In genomic region chr4:7266525-7267292, GRCh38 we compare ENCODE assay signal across 10 cellular contexts.
DNase-seq lines count a peak whose midpoint lies in the region; ATAC-seq, FAIRE-seq and TF ChIP-seq lines count a peak whose summit lies in the region.
"Had no signal": no experiment of that assay in that cellular context is flagged by ENCODE, and none has a peak within 500 bp of the region (broad histone marks: within the 10 kb centered on the region; RNA-seq: fewer than 3 reads in every experiment).

No MANE protein-coding gene starts in this region.

- H3K4me3 ChIP-seq in epithelial cell of proximal tubule (ENCODE audit: low read depth, low read length) = no peak overlapping the region
- H3K4me3 ChIP-seq: ovary had no signal

- TF ChIP-seq CTCF in epithelial cell of proximal tubule (conservative IDR thresholded peaks at IDR 0.05; ENCODE audit: low read depth, low read length) (no peak), omental fat pad (IDR thresholded peaks at IDR 0.05) (no peak)

- FAIRE-seq in RCC 7860 (lab: Jason Lieb, UNC) = peak; percentile 93

- DNase-seq in GM04503 (ENCODE audit: low read depth) (peak; percentile 70), RCC 7860 (ENCODE audit: low spot score) (peak; percentile 97), epithelial cell of proximal tubule (ENCODE audit: low read depth) (peak; percentile 56), omental fat pad (ENCODE audit: low spot score) (no peak), SK-N-DZ (ENCODE audit: low spot score) (no peak), NCI-H2107 (lab: John Stamatoyannopoulos, UW) (no peak)
- DNase-seq in effector CD4-positive, alpha-beta T cell = no peak
- DNase-seq: NCI-H1694 treated with DMSO at 0.1 percent for 48 hours, ovary had no signal

- ATAC-seq in omental fat pad (ENCODE audit: low FRiP score) = peak; percentile 37
- ATAC-seq in GM19467 (IDR thresholded peaks at IDR 0.05; ENCODE audit: unreplicated experiment) = no peak

Comparison
In these comparisons a context has a peak if more than half of its experiments do, and no peak if none do; other contexts are left out.
1. DNase-seq: peak in GM04503 (single experiment), RCC 7860 (single experiment) and epithelial cell of proximal tubule (single experiment); none in omental fat pad (single experiment), effector CD4-positive, alpha-beta T cell (single experiment), SK-N-DZ (single experiment) and NCI-H2107 (single experiment).